38 cellular contexts compared by ENCODE assay signal in genomic region chr3:129962600-129962999, GRCh38. TPM values are rescaled to one million over a fixed set of nuclear protein-coding genes. Genes with fewer than 3 reads are reported as not detected.
"Had no signal": no experiment of that assay in that cellular context is flagged by ENCODE, and none has a peak within 500 bp of the region (broad histone marks: within the 10 kb centered on the region; RNA-seq: fewer than 3 reads in every experiment).

No MANE protein-coding gene starts in this region.

- H3K4me3 ChIP-seq: MG63 had no signal

- H3K9me3 ChIP-seq: MG63 had no signal

- H3K36me3 ChIP-seq: MG63 had no signal

- DNase-seq: Karpas-422, Kasumi-1, MG63, MM.1S, MV-4-11, NCI-H1048, NCI-H1092, NCI-H1092 treated with DMSO at 0.1 percent for 48 hours, NCI-H1105, NCI-H1105 treated with DMSO at 0.1 percent for 48 hours, NCI-H1417, NCI-H1417 treated with DMSO at 0.1 percent for 48 hours, NCI-H1436, NCI-H1436 treated with DMSO at 0.1 percent for 48 hours, NCI-H146, NCI-H1694, NCI-H1694 treated with DMSO at 0.1 percent for 48 hours, NCI-H187, NCI-H187 treated with DMSO at 0.1 percent for 48 hours, NCI-H1930, NCI-H2029, NCI-H2029 treated with DMSO at 0.1 percent for 48 hours, NCI-H2081, NCI-H2081 treated with DMSO at 0.1 percent for 48 hours, NCI-H2107, NCI-H2171, NCI-H2171 treated with DMSO at 0.1 percent for 48 hours, NCI-H2227 treated with DMSO at 0.1 percent for 48 hours, NCI-H226, NCI-H345, NCI-H446, NCI-H446 treated with DMSO at 0.1 percent for 48 hours, NCI-H510A, NCI-H510A treated with DMSO at 0.1 percent for 48 hours had no signal

RNA-seq across cellular contexts. Expression of gene TRH, which starts 11.9 kb away (rescaled TPM):
- total RNA-seq: LHCN-M2, M059J, MCF 10A, NCI-H460 had no signal
